In the genomic region with DNA sequence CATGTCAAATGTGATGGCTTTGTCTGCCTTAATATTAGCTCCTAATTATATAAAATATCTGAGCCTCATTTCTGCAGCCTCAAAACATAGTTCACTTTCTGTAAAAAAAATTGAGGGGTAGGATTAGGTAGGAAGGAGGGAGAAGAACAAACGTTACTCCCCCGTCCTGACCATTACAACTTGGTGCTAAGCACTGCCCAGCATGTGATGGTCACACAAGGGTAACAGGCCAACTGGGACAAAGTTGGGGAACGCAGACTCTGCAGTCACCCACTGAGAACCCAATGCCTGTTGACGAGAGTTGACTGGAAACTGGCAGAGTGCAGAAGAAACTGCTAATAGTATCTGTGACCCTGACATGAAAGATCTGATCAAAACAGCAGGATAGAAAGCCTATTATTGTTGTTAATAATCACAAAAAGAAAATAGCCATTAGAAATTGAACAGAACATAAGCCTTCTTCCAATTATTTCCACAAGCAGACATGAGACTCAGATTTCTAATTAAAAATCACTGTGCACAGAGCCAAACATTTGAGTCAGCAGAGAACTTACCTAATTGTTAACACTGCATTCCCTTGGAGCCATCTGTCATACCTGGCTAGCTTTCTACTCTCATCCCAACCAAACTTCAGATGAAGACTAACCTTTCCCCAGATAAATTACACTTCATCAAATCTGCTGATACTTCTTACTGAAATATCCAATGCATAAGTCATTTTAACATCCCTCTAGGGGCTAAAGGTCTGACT, we compare ENCODE assay signal across 9 cellular contexts. TPM values are rescaled to one million over a fixed set of nuclear protein-coding genes. Genes with fewer than 3 reads are reported as not detected.
DNase-seq lines count a peak whose midpoint lies in the region; ATAC-seq, FAIRE-seq and TF ChIP-seq lines count a peak whose summit lies in the region.
"Had no signal": no experiment of that assay in that cellular context is flagged by ENCODE, and none has a peak within 500 bp of the region (broad histone marks: within the 10 kb centered on the region; RNA-seq: fewer than 3 reads in every experiment).

No MANE protein-coding gene starts in this region.

- H3K36me3 Mint-ChIP-seq in CD8-positive, alpha-beta T cell, result no peaks in the 10 kb centered on the region

- no peak overlapping the region for H3K9ac ChIP-seq in rectal smooth muscle tissue (ENCODE audit: low read length)

- intact Hi-C loops in CD8-positive, alpha-beta T cell (cut with DNase I, micrococcal nuclease), result no loop called here

- peak; percentile 6 for ATAC-seq in HG03378 (IDR thresholded peaks at IDR 0.05; ENCODE audit: unreplicated experiment)
- no peak for ATAC-seq in CD8-positive, alpha-beta T cell
- no peak for ATAC-seq in HG03521 (IDR thresholded peaks at IDR 0.05; ENCODE audit: unreplicated experiment)
- ATAC-seq in HG03196 (IDR thresholded peaks at IDR 0.05; ENCODE audit: unreplicated experiment), result no peak

- FAIRE-seq in GM12891 (lab: Jason Lieb, UNC) (peak; percentile 20), GM12892 (lab: Jason Lieb, UNC) (no peak)

- H3K4me3 ChIP-seq in esophagus (ENCODE audit: low read depth in 1 of 2, low read length in 2 of 2) (peak overlapping the region in 1 of 2 donors; percentile 41), rectal smooth muscle tissue (ENCODE audit: low read length) (peak overlapping the region; percentile 44)
- no peak overlapping the region for H3K4me3 ChIP-seq in CD8-positive, alpha-beta T cell (ENCODE audit: low read depth, low read length)

- H3K4me1 ChIP-seq in esophagus (ENCODE audit: control insufficient read depth in 2 of 2, insufficient read depth in 2 of 2, low read length in 1 of 2), result no peaks in the 10 kb centered on the region
- peaks cover 54% of the 10 kb centered on the region for H3K4me1 ChIP-seq in rectal smooth muscle tissue (ENCODE audit: control insufficient read depth, insufficient read depth, low read length)
- H3K4me1 ChIP-seq in CD8-positive, alpha-beta T cell (ENCODE audit: insufficient read depth, low read length), result peaks cover 9% of the 10 kb centered on the region

- H3K36me3 ChIP-seq in esophagus (ENCODE audit: control insufficient read depth in 2 of 2, insufficient read depth in 2 of 2, low read length in 1 of 2) (no peaks in the 10 kb centered on the region), rectal smooth muscle tissue (ENCODE audit: control insufficient read depth, insufficient read depth, low read length) (no peaks in the 10 kb centered on the region)
- no peaks in the 10 kb centered on the region for H3K36me3 ChIP-seq in CD8-positive, alpha-beta T cell (ENCODE audit: insufficient read depth, low read length)

- no peak for DNase-seq in GM12891 (ENCODE audit: insufficient read length, low spot score)
- no peak for DNase-seq in CD8-positive, alpha-beta T cell
- DNase-seq in GM12892 (ENCODE audit: insufficient read length), result no peak

- peaks cover 52% of the 10 kb centered on the region for H3K27me3 Mint-ChIP-seq in CD8-positive, alpha-beta T cell (ENCODE audit: low read depth)

- H3K4me3 Mint-ChIP-seq in CD8-positive, alpha-beta T cell, result no peak overlapping the region
- H3K4me3 Mint-ChIP-seq: activated T-helper 17 cell treated with anti-CD3 and anti-CD28 coated beads, Interleukin-2, amount 50 U/mL, for 72 hours had no signal

- no peaks in the 10 kb centered on the region for H3K27me3 ChIP-seq in esophagus (ENCODE audit: control insufficient read depth in 1 of 2, insufficient read depth in 2 of 2, low read length in 2 of 2)
- no peaks in the 10 kb centered on the region for H3K27me3 ChIP-seq in rectal smooth muscle tissue (ENCODE audit: control insufficient read depth, insufficient read depth, low read length)
- H3K27me3 ChIP-seq in CD8-positive, alpha-beta T cell (ENCODE audit: insufficient read depth, low read length), result peaks cover 10% of the 10 kb centered on the region

- no peak overlapping the region for H3K27ac Mint-ChIP-seq in CD8-positive, alpha-beta T cell
- H3K27ac Mint-ChIP-seq: activated T-helper 17 cell treated with anti-CD3 and anti-CD28 coated beads, Interleukin-2, amount 50 U/mL, for 72 hours had no signal

- H3K27ac ChIP-seq in esophagus (ENCODE audit: low read depth in 2 of 2, low read length in 1 of 2), result peak overlapping the region; percentile 81 to 92
- H3K27ac ChIP-seq in rectal smooth muscle tissue (ENCODE audit: low read depth, low read length), result peak overlapping the region; percentile 91
- no peak overlapping the region for H3K27ac ChIP-seq in CD8-positive, alpha-beta T cell (ENCODE audit: low read depth, low read length)

- CTCF ChIA-PET in CD8-positive, alpha-beta T cell (lab: Charles Lee), result interaction anchor here (1.2 kb wide), 1 partner anchor 114 kb away, joined by 3 read pairs; no protein-coding TSS in a partner anchor

- no peaks in the 10 kb centered on the region for H3K9me3 ChIP-seq in esophagus (ENCODE audit: control insufficient read depth in 2 of 2, insufficient read depth in 1 of 2, low read depth in 1 of 2, low read length in 1 of 2)
- H3K9me3 ChIP-seq in CD8-positive, alpha-beta T cell (ENCODE audit: low read length), result no peaks in the 10 kb centered on the region

- 71 to 73% methylated on average over 4 of the region's 4 CpGs for WGBS in esophagus, 2 donors

- POLR2A ChIA-PET in CD8-positive, alpha-beta T cell (lab: Charles Lee), result no interaction called here

- TF ChIP-seq CTCF in CD8-positive, alpha-beta T cell (IDR thresholded peaks at IDR 0.05), result no peak

- no peaks in the 10 kb centered on the region for H3K9me3 Mint-ChIP-seq in CD8-positive, alpha-beta T cell
- H3K9me3 Mint-ChIP-seq: activated T-helper 17 cell treated with anti-CD3 and anti-CD28 coated beads, Interleukin-2, amount 50 U/mL, for 72 hours had no signal

- peaks cover 8% of the 10 kb centered on the region for H3K4me1 Mint-ChIP-seq in CD8-positive, alpha-beta T cell (ENCODE audit: low read depth)

- TF ChIP-seq POLR2A in GM12891 (IDR thresholded peaks at IDR 0.05; ENCODE audit: low read depth, low read length) (no peak), GM12892 (IDR thresholded peaks at IDR 0.05; ENCODE audit: low read depth, low read length) (no peak)

TF ChIP-seq in GM12891, 5 proteins besides CTCF, POLR2A, EP300 and RAD21:
- TF ChIP-seq POLR2AphosphoS5 (IDR thresholded peaks at IDR 0.05; ENCODE audit: low read depth, low read length), result no peak
- TF ChIP-seq POU2F2 (IDR thresholded peaks at IDR 0.05; ENCODE audit: low read depth, low read length), result no peak
- no peak for TF ChIP-seq PAX5 (IDR thresholded peaks at IDR 0.05; ENCODE audit: insufficient read depth, low read length, severe bottlenecking)
- no peak for TF ChIP-seq TAF1 (IDR thresholded peaks at IDR 0.05; ENCODE audit: low read depth, low read length)
- no peak for TF ChIP-seq SPI1 (IDR thresholded peaks at IDR 0.05; ENCODE audit: low read depth, low read length)

RNA-seq across cellular contexts. Expression of a gene that starts 5.5 kb away (rescaled TPM):
- 0.26 TPM for polyA plus RNA-seq in GM12891 (2012; ENCODE audit: low read depth, missing spikeins)
- 10 to 100 TPM; 25.3 to 34.9 TPM for polyA plus RNA-seq in esophagus
- total RNA-seq in CD8-positive, alpha-beta T cell, result under 1 TPM; 0.61 to 0.73 TPM
- polyA plus RNA-seq in GM12892 (2012; ENCODE audit: missing spikeins), result 1.3 TPM

RNA-seq across cellular contexts. Expression of a gene that starts 34.0 kb away (rescaled TPM):
- polyA plus RNA-seq in GM12891 (2012; ENCODE audit: low read depth, missing spikeins), result 134 TPM
- polyA plus RNA-seq in esophagus, result 10 to 100 TPM; 19.5 to 63.6 TPM
- total RNA-seq in CD8-positive, alpha-beta T cell, result 10 to 100 TPM; 30.9 to 32.6 TPM
- 130 TPM for polyA plus RNA-seq in GM12892 (2012; ENCODE audit: missing spikeins)
